Comparison of ENCODE assay signal across 19 cellular contexts in genomic region chr10:122421747-122422146, GRCh38. TPM values are rescaled to one million over a fixed set of nuclear protein-coding genes. Genes with fewer than 3 reads are reported as not detected.
A peak's percentile ranks its signal among the peaks of the same experiment; 100 is the strongest.
DNase-seq lines count a peak whose midpoint lies in the region; ATAC-seq, FAIRE-seq and TF ChIP-seq lines count a peak whose summit lies in the region.
"Had no signal": no experiment of that assay in that cellular context is flagged by ENCODE, and none has a peak within 500 bp of the region (broad histone marks: within the 10 kb centered on the region; RNA-seq: fewer than 3 reads in every experiment).

No MANE protein-coding gene starts in this region.

- no peaks in the 10 kb centered on the region for H3K27me3 ChIP-seq in endothelial cell of umbilical vein (ENCODE audit: control insufficient read depth in 2 of 2, insufficient read depth in 2 of 2, low read length in 2 of 2)

- H3K36me3 Mint-ChIP-seq in activated naive CD4-positive, alpha-beta T cell treated with anti-CD3 and anti-CD28 coated beads for 36 hours (ENCODE audit: low read depth): peaks cover 31% of the 10 kb centered on the region
- H3K36me3 Mint-ChIP-seq in activated B cell treated with CpG ODN at 0.5 μM for 24 hours (ENCODE audit: low read depth) (peaks cover 46% of the 10 kb centered on the region), progenitor cell of endocrine pancreas (ENCODE audit: insufficient read depth) (peaks cover 12% of the 10 kb centered on the region)

- no peak overlapping the region for H3K4me3 Mint-ChIP-seq in activated naive CD4-positive, alpha-beta T cell treated with anti-CD3 and anti-CD28 coated beads for 36 hours
- H3K4me3 Mint-ChIP-seq in activated B cell treated with CpG ODN at 0.5 μM for 24 hours: no peak overlapping the region
- H3K4me3 Mint-ChIP-seq in progenitor cell of endocrine pancreas (ENCODE audit: low read depth): no peak overlapping the region
- H3K4me3 Mint-ChIP-seq: memory B cell, neural crest cell had no signal

- DNase-seq in activated naive CD4-positive, alpha-beta T cell treated with anti-CD3 and anti-CD28 coated beads for 36 hours: no peak
- no peak for DNase-seq in activated naive CD4-positive, alpha-beta T cell treated with anti-CD3 and anti-CD28 coated beads, Interleukin-2, amount 50 U/mL, for 16 hours
- no peak for DNase-seq in activated B cell treated with CpG ODN at 0.5 μM for 24 hours
- peak; percentile 38 for DNase-seq in endothelial cell of umbilical vein (ENCODE audit: low read depth, low spot score)
- DNase-seq in progenitor cell of endocrine pancreas (ENCODE audit: low spot score, unreplicated experiment): no peak
- no peak for DNase-seq in iPS-NIHi11 (ENCODE audit: low spot score)
- DNase-seq: ACHN, activated T-cell treated with anti-CD3 and anti-CD28 coated beads for 4 hours, Caco-2, GDM1, glutamatergic neuron, NCI-H1436, NCI-H2227 treated with DMSO at 0.1 percent for 48 hours had no signal

- no peak overlapping the region for H3K4me2 ChIP-seq in endothelial cell of umbilical vein (ENCODE audit: insufficient read depth, low read length)
- H3K4me2 ChIP-seq: KMS-11 had no signal

- dilution Hi-C loops in endothelial cell of umbilical vein (cut with MboI; ENCODE audit: extremely low pct_ligation_motif_present, low sequenced_read_pairs): no loop called here

- peak overlapping the region; percentile 6 for H3K27ac Mint-ChIP-seq in activated naive CD4-positive, alpha-beta T cell treated with anti-CD3 and anti-CD28 coated beads for 36 hours
- peak overlapping the region; percentile 69 for H3K27ac Mint-ChIP-seq in activated B cell treated with CpG ODN at 0.5 μM for 24 hours
- no peak overlapping the region for H3K27ac Mint-ChIP-seq in progenitor cell of endocrine pancreas
- H3K27ac Mint-ChIP-seq: memory B cell had no signal

- no peak for TF ChIP-seq POLR2A in endothelial cell of umbilical vein (IDR thresholded peaks at IDR 0.05; ENCODE audit: low read depth, low read length)

- H2AFZ ChIP-seq in endothelial cell of umbilical vein (ENCODE audit: low read depth, low read length): no peak overlapping the region

- FAIRE-seq in endothelial cell of umbilical vein (lab: Jason Lieb, UNC): no peak

- intact Hi-C loops in activated naive CD4-positive, alpha-beta T cell treated with anti-CD3 and anti-CD28 coated beads for 36 hours (cut with micrococcal nuclease): loop anchor here (1.0 kb wide), 2 partner anchors 33 to 47 kb away; partner anchors contain the start of gene PLEKHA1
- intact Hi-C loops in activated B cell treated with CpG ODN at 0.5 μM for 24 hours (cut with micrococcal nuclease) (no loop called here), endothelial cell of umbilical vein (cut with micrococcal nuclease) (no loop called here)

- no peaks in the 10 kb centered on the region for H3K79me2 ChIP-seq in endothelial cell of umbilical vein (ENCODE audit: control insufficient read depth, insufficient read depth, low read length)

- H4K20me1 ChIP-seq in endothelial cell of umbilical vein (replicated peaks; ENCODE audit: control insufficient read depth, extremely low read depth, insufficient read depth, low read length): no peaks in the 10 kb centered on the region

- H3K27me3 Mint-ChIP-seq in activated naive CD4-positive, alpha-beta T cell treated with anti-CD3 and anti-CD28 coated beads for 36 hours (ENCODE audit: low read depth): no peaks in the 10 kb centered on the region
- H3K27me3 Mint-ChIP-seq in activated B cell treated with CpG ODN at 0.5 μM for 24 hours (no peaks in the 10 kb centered on the region), progenitor cell of endocrine pancreas (no peaks in the 10 kb centered on the region)
- H3K27me3 Mint-ChIP-seq: memory B cell had no signal

- H3K4me1 ChIP-seq in endothelial cell of umbilical vein (ENCODE audit: control insufficient read depth, extremely low read depth, insufficient read depth, low read length): no peaks in the 10 kb centered on the region
- H3K4me1 ChIP-seq: Caco-2 had no signal

- POLR2A ChIA-PET in activated B cell treated with CpG ODN at 0.5 μM for 24 hours (lab: Charles Lee) (no interaction called here), endothelial cell of umbilical vein (lab: Charles Lee) (no interaction called here)

- ATAC-seq in activated B cell treated with CpG ODN at 0.5 μM for 24 hours (ENCODE audit: low read depth) (no peak), GM19452 (IDR thresholded peaks at IDR 0.05; ENCODE audit: unreplicated experiment) (no peak)

- H3K4me3 ChIP-seq in endothelial cell of umbilical vein (replicated peaks in 1 of 3; ENCODE audit: insufficient read depth in 1 of 3, low read depth in 1 of 3, low read length in 3 of 3) (no peak overlapping the region), skin epidermis (no peak overlapping the region)

- H3K36me3 ChIP-seq in endothelial cell of umbilical vein (ENCODE audit: control insufficient read depth in 2 of 2, extremely low read depth in 1 of 2, insufficient read depth in 2 of 2, low read length in 2 of 2): peaks cover 2 to 15% of the 10 kb centered on the region in 2 experiments

- H3K9ac ChIP-seq in endothelial cell of umbilical vein (replicated peaks; ENCODE audit: extremely low read depth, insufficient read depth, low read length): no peak overlapping the region
- H3K9ac ChIP-seq: KMS-11 had no signal

- TF ChIP-seq CTCF in activated B cell treated with CpG ODN at 0.5 μM for 24 hours (IDR thresholded peaks at IDR 0.05) (no peak), endothelial cell of umbilical vein (IDR thresholded peaks at IDR 0.05; ENCODE audit: extremely low read depth in 1 of 2, insufficient read depth in 1 of 2, low read depth in 1 of 2, low read length in 2 of 2) (no peak), progenitor cell of endocrine pancreas (IDR thresholded peaks at IDR 0.05; ENCODE audit: unreplicated experiment) (no peak)

- peaks cover 1% of the 10 kb centered on the region for H3K9me3 Mint-ChIP-seq in activated naive CD4-positive, alpha-beta T cell treated with anti-CD3 and anti-CD28 coated beads for 36 hours
- peaks cover 2% of the 10 kb centered on the region for H3K9me3 Mint-ChIP-seq in activated B cell treated with CpG ODN at 0.5 μM for 24 hours
- no peaks in the 10 kb centered on the region for H3K9me3 Mint-ChIP-seq in progenitor cell of endocrine pancreas (ENCODE audit: low read depth)
- H3K9me3 Mint-ChIP-seq: memory B cell, neural crest cell had no signal

- no peaks in the 10 kb centered on the region for H3K9me1 ChIP-seq in endothelial cell of umbilical vein (replicated peaks; ENCODE audit: control insufficient read depth, extremely low read depth, insufficient read depth, low read length)

- H3K4me1 Mint-ChIP-seq in activated naive CD4-positive, alpha-beta T cell treated with anti-CD3 and anti-CD28 coated beads for 36 hours (ENCODE audit: low read depth): peaks cover 63% of the 10 kb centered on the region
- H3K4me1 Mint-ChIP-seq in activated B cell treated with CpG ODN at 0.5 μM for 24 hours: peaks cover 68% of the 10 kb centered on the region
- H3K4me1 Mint-ChIP-seq in progenitor cell of endocrine pancreas (ENCODE audit: low read depth): peaks cover 6% of the 10 kb centered on the region
- H3K4me1 Mint-ChIP-seq: neural crest cell had no signal

- H3K27ac ChIP-seq in endothelial cell of umbilical vein (ENCODE audit: insufficient read depth, low read depth, low read length) (no peak overlapping the region), skin epidermis (peak overlapping the region in 13 of 21 experiments; percentile 0 to 63 (median 43))
- H3K27ac ChIP-seq: KMS-11 had no signal

- BruUV-seq in endothelial cell of umbilical vein (replicated peaks; lab: Mats Ljungman, UMichigan): no TSS peak

- CTCF ChIA-PET in activated naive CD4-positive, alpha-beta T cell treated with anti-CD3 and anti-CD28 coated beads for 36 hours (lab: Charles Lee): interaction anchor here (0.9 to 1.5 kb wide), 2 partner anchors 13 to 32 kb away, joined by 3 to 4 read pairs; no protein-coding TSS in a partner anchor
- CTCF ChIA-PET in activated B cell treated with CpG ODN at 0.5 μM for 24 hours (lab: Charles Lee) (no interaction called here), endothelial cell of umbilical vein (lab: Charles Lee) (interaction anchor here (0.8 to 2.1 kb wide), 5 partner anchors 13 to 688 kb away, joined by 3 to 6 read pairs (median 4); no protein-coding TSS in a partner anchor)

- no peaks in the 10 kb centered on the region for H3K9me3 ChIP-seq in endothelial cell of umbilical vein (replicated peaks; ENCODE audit: control insufficient read depth, insufficient read depth, low read length)
- H3K9me3 ChIP-seq: Caco-2 had no signal

RNA-seq across cellular contexts. Expression of gene ARMS2, which starts 32.7 kb away (rescaled TPM):
- total RNA-seq in activated naive CD4-positive, alpha-beta T cell treated with anti-CD3 and anti-CD28 coated beads for 36 hours: not detected
- total RNA-seq in activated B cell treated with CpG ODN at 0.5 μM for 24 hours (not detected in 2 replicates), endothelial cell of umbilical vein (not detected in 2 replicates), progenitor cell of endocrine pancreas (not detected in 2 replicates)
- polyA plus RNA-seq in endothelial cell of umbilical vein: not detected in 2 replicates
- not detected in 2 replicates for polyA plus RNA-seq in endothelial cell of umbilical vein (2011; cell fraction: cytosol; rRNA removed)
- not detected in 2 replicates for polyA plus RNA-seq in endothelial cell of umbilical vein (2011; cell fraction: nucleus; rRNA removed)
- polyA plus RNA-seq in endothelial cell of umbilical vein (2012): not detected in 2 replicates
- polyA minus RNA-seq in endothelial cell of umbilical vein: 0.63 TPM in 1 of 2 replicates, not detected in the other
- not detected for polyA minus RNA-seq in endothelial cell of umbilical vein (2011; cell fraction: cytosol; rRNA and poly(A)+ RNA removed)
- not detected in 2 replicates for polyA minus RNA-seq in endothelial cell of umbilical vein (2011; cell fraction: nucleus; rRNA and poly(A)+ RNA removed)
- total RNA-seq: Caco-2, neural crest cell, subcutaneous adipose tissue had no signal

RNA-seq across cellular contexts. Expression of gene HTRA1, which starts 39.6 kb away (rescaled TPM):
- total RNA-seq in activated naive CD4-positive, alpha-beta T cell treated with anti-CD3 and anti-CD28 coated beads for 36 hours: not detected
- total RNA-seq in activated B cell treated with CpG ODN at 0.5 μM for 24 hours: not detected in 2 replicates
- total RNA-seq in endothelial cell of umbilical vein: 192 and 255 TPM in 2 replicates
- 270 and 309 TPM in 2 replicates for polyA plus RNA-seq in endothelial cell of umbilical vein
- 255 and 265 TPM in 2 replicates for polyA plus RNA-seq in endothelial cell of umbilical vein (2011; cell fraction: cytosol; rRNA removed)
- polyA plus RNA-seq in endothelial cell of umbilical vein (2011; cell fraction: nucleus; rRNA removed): 148 TPM in 2 replicates
- polyA plus RNA-seq in endothelial cell of umbilical vein (2012): 177 and 200 TPM in 2 replicates
- polyA minus RNA-seq in endothelial cell of umbilical vein: 97.3 and 139 TPM in 2 replicates
- 16.6 TPM for polyA minus RNA-seq in endothelial cell of umbilical vein (2011; cell fraction: cytosol; rRNA and poly(A)+ RNA removed)
- 27.5 and 29.2 TPM in 2 replicates for polyA minus RNA-seq in endothelial cell of umbilical vein (2011; cell fraction: nucleus; rRNA and poly(A)+ RNA removed)
- 3.5 and 6.3 TPM in 2 replicates for total RNA-seq in progenitor cell of endocrine pancreas

RNA-seq across cellular contexts. Expression of gene PLEKHA1, which starts 47.2 kb away (rescaled TPM):
- total RNA-seq in activated naive CD4-positive, alpha-beta T cell treated with anti-CD3 and anti-CD28 coated beads for 36 hours: 10 to 100 TPM; 17.6 to 17.9 TPM
- total RNA-seq in activated B cell treated with CpG ODN at 0.5 μM for 24 hours (11.8 and 12.8 TPM in 2 replicates), endothelial cell of umbilical vein (58.0 and 58.8 TPM in 2 replicates), progenitor cell of endocrine pancreas (44.0 and 44.3 TPM in 2 replicates)
- 19.3 and 21.6 TPM in 2 replicates for polyA plus RNA-seq in endothelial cell of umbilical vein
- 20.1 and 23.8 TPM in 2 replicates for polyA plus RNA-seq in endothelial cell of umbilical vein (2011; cell fraction: cytosol; rRNA removed)
- polyA plus RNA-seq in endothelial cell of umbilical vein (2011; cell fraction: nucleus; rRNA removed): 53.3 and 72.4 TPM in 2 replicates
- polyA plus RNA-seq in endothelial cell of umbilical vein (2012): 35.8 and 39.7 TPM in 2 replicates
- polyA minus RNA-seq in endothelial cell of umbilical vein: 31.6 and 50.0 TPM in 2 replicates
- 15.5 TPM for polyA minus RNA-seq in endothelial cell of umbilical vein (2011; cell fraction: cytosol; rRNA and poly(A)+ RNA removed)
- polyA minus RNA-seq in endothelial cell of umbilical vein (2011; cell fraction: nucleus; rRNA and poly(A)+ RNA removed): 40.9 and 53.0 TPM in 2 replicates

Comparison
In these comparisons a context has a peak if more than half of its experiments do, and no peak if none do; other contexts are left out.
1. RNA of gene HTRA1, which starts 39.6 kb away (total RNA-seq): 192 to 255 TPM in endothelial cell of umbilical vein; 3.5 to 6.3 TPM in progenitor cell of endocrine pancreas, not detected in activated naive CD4-positive, alpha-beta T cell treated with anti-CD3 and anti-CD28 coated beads for 36 hours and not detected in activated B cell treated with CpG ODN at 0.5 μM for 24 hours; every median in the first group is over 10 times any median in the second.